Comparison of ENCODE assay signal across 9 cellular contexts in the genomic region with DNA sequence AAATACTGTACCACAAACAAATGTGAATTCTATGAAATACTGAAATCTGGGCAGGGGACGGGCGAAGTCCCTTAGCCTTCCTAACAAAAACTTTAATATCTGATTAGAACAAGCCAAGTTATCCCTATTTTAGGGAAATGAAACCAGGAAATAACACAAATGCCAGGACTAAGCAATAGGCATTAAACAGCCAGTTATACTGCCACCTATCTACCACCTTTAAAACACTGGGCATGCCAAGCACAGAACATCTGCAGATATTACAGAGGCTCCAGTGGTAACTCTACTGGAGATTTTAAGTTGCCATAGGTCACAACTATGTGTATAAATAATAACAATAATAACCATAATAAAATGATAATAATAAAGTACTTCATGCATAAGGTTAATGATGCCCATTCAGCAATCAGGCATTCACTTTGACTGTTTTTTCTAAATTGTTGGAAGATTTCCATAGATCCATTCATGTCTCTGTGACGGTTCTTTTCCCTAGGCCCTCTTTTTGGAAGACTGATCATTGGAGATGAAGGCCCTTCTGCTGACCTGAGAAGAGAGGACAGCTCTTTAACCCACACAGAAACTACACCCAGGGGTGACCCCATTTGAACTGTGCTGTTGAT.
A peak's percentile ranks its signal among the peaks of the same experiment; 100 is the strongest.
DNase-seq lines count a peak whose midpoint lies in the region; ATAC-seq, FAIRE-seq and TF ChIP-seq lines count a peak whose summit lies in the region.
"Had no signal": no experiment of that assay in that cellular context is flagged by ENCODE, and none has a peak within 500 bp of the region (broad histone marks: within the 10 kb centered on the region; RNA-seq: fewer than 3 reads in every experiment).

No MANE protein-coding gene starts in this region.

- H3K9me3 Mint-ChIP-seq in astrocyte (ENCODE audit: unreplicated experiment), result no peaks in the 10 kb centered on the region

- no peaks in the 10 kb centered on the region for H3K9me3 ChIP-seq in astrocyte (ENCODE audit: insufficient read depth, low read depth, low read length)

- no peak overlapping the region for H2AFZ ChIP-seq in astrocyte (ENCODE audit: low read depth, low read length)

- H3K27me3 Mint-ChIP-seq in astrocyte (ENCODE audit: low read depth, unreplicated experiment), result no peaks in the 10 kb centered on the region

- no peak overlapping the region for H3K4me2 ChIP-seq in astrocyte (ENCODE audit: low read length)

- DNase-seq in DMS114 treated with DMSO at 0.1 percent for 48 hours (lab: John Stamatoyannopoulos, UW; ENCODE audit: unreplicated experiment) (peak; percentile 3), LHCN-M2 (ENCODE audit: low read depth) (peak; percentile 39), astrocyte (ENCODE audit: low read depth) (no peak), midbrain (lab: John Stamatoyannopoulos, UW) (peak; percentile 38), middle frontal gyrus (ENCODE audit: extremely low spot score, low spot score) (no peak), ureter (ENCODE audit: low spot score) (no peak)
- DNase-seq in activated effector memory CD4-positive, alpha-beta T cell treated with Interleukin-2 at 50 U/mL for 16 hours, result no peak
- DNase-seq: activated T-cell treated with anti-CD3 and anti-CD28 coated beads for 4 hours had no signal

- H3K4me3 Mint-ChIP-seq in astrocyte (ENCODE audit: unreplicated experiment), result no peak overlapping the region

- no peaks in the 10 kb centered on the region for H3K4me1 ChIP-seq in astrocyte (ENCODE audit: insufficient read depth, low read length)

- peak; percentile 52 for TF ChIP-seq CTCF in astrocyte (IDR thresholded peaks at IDR 0.05; ENCODE audit: insufficient read depth, low read depth, low read length)

- no peak for ATAC-seq in HG03457 (IDR thresholded peaks at IDR 0.05; ENCODE audit: unreplicated experiment)

- H3K4me1 Mint-ChIP-seq in astrocyte (ENCODE audit: low read depth, unreplicated experiment), result no peaks in the 10 kb centered on the region

- no peaks in the 10 kb centered on the region for H3K36me3 ChIP-seq in astrocyte (ENCODE audit: insufficient read depth, low read length)

- no peak overlapping the region for H3K4me3 ChIP-seq in astrocyte (ENCODE audit: insufficient read depth, low read depth, low read length)

- no peak overlapping the region for H3K9ac ChIP-seq in astrocyte (ENCODE audit: low read length)

- H3K27ac Mint-ChIP-seq in astrocyte (ENCODE audit: unreplicated experiment), result no peak overlapping the region

- no peak overlapping the region for H3K27ac ChIP-seq in astrocyte (ENCODE audit: low read depth, low read length)

- peaks cover 12% of the 10 kb centered on the region for H4K20me1 ChIP-seq in astrocyte (ENCODE audit: insufficient read depth, low read length)

- no peak for FAIRE-seq in astrocyte (lab: Jason Lieb, UNC)

- no peaks in the 10 kb centered on the region for H3K27me3 ChIP-seq in astrocyte (ENCODE audit: insufficient read depth, low read length)

- no peaks in the 10 kb centered on the region for H3K36me3 Mint-ChIP-seq in astrocyte (ENCODE audit: low read depth, unreplicated experiment)

- H3K79me2 ChIP-seq in astrocyte (ENCODE audit: insufficient read depth, low read length), result peaks cover 2% of the 10 kb centered on the region

Comparison
In these comparisons a context has a peak if more than half of its experiments do, and no peak if none do; other contexts are left out.
1. DNase-seq: peak in DMS114 treated with DMSO at 0.1 percent for 48 hours (single experiment), LHCN-M2 (single experiment) and midbrain (single experiment); none in astrocyte (single experiment), activated effector memory CD4-positive, alpha-beta T cell treated with Interleukin-2 at 50 U/mL for 16 hours (single experiment), middle frontal gyrus (single experiment) and ureter (single experiment).